8 cellular contexts compared by ENCODE assay signal in genomic region chr6:169724554-169725269, GRCh38.
A peak's percentile ranks its signal among the peaks of the same experiment; 100 is the strongest.
DNase-seq lines count a peak whose midpoint lies in the region; ATAC-seq lines count a peak whose summit lies in the region.

No MANE protein-coding gene starts in this region.

- peaks cover 22% of the 10 kb centered on the region for H3K4me1 ChIP-seq in endocrine pancreas (ENCODE audit: control insufficient read depth, insufficient read depth, low read length)

- no peaks in the 10 kb centered on the region for H3K27me3 ChIP-seq in endocrine pancreas (ENCODE audit: control insufficient read depth, insufficient read depth, low read length)

- peak overlapping the region; percentile 95 for H3K9ac ChIP-seq in endocrine pancreas (ENCODE audit: control insufficient read depth, insufficient read depth, low read length)

- peak overlapping the region; percentile 43 for H3K4me3 ChIP-seq in endocrine pancreas (ENCODE audit: control insufficient read depth, insufficient read depth, low read length)

- peak; percentile 51 to 75 for DNase-seq in NCI-H524 (lab: John Stamatoyannopoulos, UW)
- no peak for DNase-seq in NCI-H524 treated with DMSO at 0.1 percent for 48 hours (lab: John Stamatoyannopoulos, UW)
- peak; percentile 81 for DNase-seq in NCI-H345 (lab: John Stamatoyannopoulos, UW)
- DNase-seq in activated CD8-positive, alpha-beta memory T cell treated with anti-CD3 and anti-CD28 coated beads for 48 hours (ENCODE audit: low read depth in 2 of 3, low spot score in 2 of 3) = peak; percentile 44 to 59 (median 48)
- peak; percentile 30 for DNase-seq in midbrain (lab: John Stamatoyannopoulos, UW)
- peak; percentile 47 to 67 for DNase-seq in stimulated activated CD8-positive, alpha-beta memory T cell treated with anti-CD3 and anti-CD28 coated beads, Interleukin-2, amount 100 ng/mL, for 48 hours (ENCODE audit: low read depth in 2 of 2)

- H3K9me3 ChIP-seq in endocrine pancreas (ENCODE audit: control insufficient read depth, low read length) = no peaks in the 10 kb centered on the region

- peak; percentile 40 for ATAC-seq in HG02870 (IDR thresholded peaks at IDR 0.05; ENCODE audit: unreplicated experiment)

- no peaks in the 10 kb centered on the region for H3K36me3 ChIP-seq in endocrine pancreas (ENCODE audit: control insufficient read depth, insufficient read depth, low read length)
